In the genomic region with DNA sequence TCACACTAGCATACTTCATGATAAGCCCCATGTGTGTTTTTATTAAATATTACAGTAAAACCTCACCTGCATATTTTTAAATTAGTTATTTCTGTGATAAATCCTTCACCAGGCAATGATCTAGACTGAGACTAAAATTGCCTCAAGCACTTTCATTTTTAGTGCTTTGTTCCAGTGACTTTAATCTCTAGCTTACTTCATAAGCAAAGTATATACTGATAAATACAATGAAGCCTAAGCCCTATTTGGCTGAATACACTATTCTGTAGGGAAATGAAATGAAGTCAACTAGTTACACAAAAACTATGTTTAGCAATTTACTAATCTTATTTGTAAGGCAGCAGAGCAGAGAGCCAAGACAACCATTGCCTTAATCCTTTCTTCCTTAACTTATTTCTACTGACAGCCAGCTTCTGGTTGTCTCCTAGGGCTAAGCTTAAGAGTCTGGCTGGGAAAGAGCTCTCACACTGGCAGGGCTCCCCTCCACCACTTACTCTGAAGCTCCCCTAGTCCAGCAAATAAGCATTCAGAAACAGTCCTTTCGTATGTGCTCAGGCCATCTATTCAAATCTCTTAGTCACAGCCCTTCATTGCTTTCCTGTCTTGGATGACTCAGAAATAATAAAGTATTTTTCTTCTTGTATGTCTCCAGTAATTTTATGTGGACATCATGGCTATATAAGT, we compare ENCODE assay signal across 15 cellular contexts. TPM values are rescaled to one million over a fixed set of nuclear protein-coding genes. Genes with fewer than 3 reads are reported as not detected.
DNase-seq lines count a peak whose midpoint lies in the region; TF ChIP-seq lines count a peak whose summit lies in the region.
"Had no signal": no experiment of that assay in that cellular context is flagged by ENCODE, and none has a peak within 500 bp of the region (broad histone marks: within the 10 kb centered on the region; RNA-seq: fewer than 3 reads in every experiment).

No MANE protein-coding gene starts in this region.

- H2AK5ac ChIP-seq in neuronal stem cell (ENCODE audit: low read depth, low read length) = no peak overlapping the region

- H3K9ac ChIP-seq in neuronal stem cell (ENCODE audit: low read depth, low read length, poor library complexity) (no peak overlapping the region), MM.1S (ENCODE audit: low read length) (no peak overlapping the region), Karpas-422 (ENCODE audit: low read length) (no peak overlapping the region)

- peaks cover 3 to 10% of the 10 kb centered on the region in 2 donors for H3K27me3 Mint-ChIP-seq in CD4-positive, alpha-beta memory T cell

- H2BK15ac ChIP-seq in neuronal stem cell (ENCODE audit: low read length) = no peak overlapping the region

- H4K20me1 ChIP-seq in MM.1S (ENCODE audit: insufficient read depth, low read length) (no peaks in the 10 kb centered on the region), Karpas-422 (ENCODE audit: insufficient read depth, low read depth, low read length) (no peaks in the 10 kb centered on the region)

- no peak overlapping the region for H3K18ac ChIP-seq in neuronal stem cell (ENCODE audit: low read length)

- WGBS in neuronal stem cell (ENCODE audit: extremely low coverage in 2 of 2, insufficient read length in 2 of 2, insufficient replicate concordance in 1 of 2), 2 donors = no CpG with 5 or more reads among the region's 1 CpG

- H3K9me3 ChIP-seq in CD4-positive, alpha-beta memory T cell (ENCODE audit: control insufficient read depth in 1 of 2, low read length in 2 of 2) = no peaks in the 10 kb centered on the region
- H3K9me3 ChIP-seq in neuronal stem cell (replicated peaks in 1 of 2; ENCODE audit: control insufficient read depth in 2 of 2, insufficient read depth in 1 of 2, low read depth in 1 of 2, low read length in 2 of 2) (no peaks in the 10 kb centered on the region), MM.1S (replicated peaks; ENCODE audit: insufficient read depth, low read length) (no peaks in the 10 kb centered on the region), Karpas-422 (ENCODE audit: low read length) (no peaks in the 10 kb centered on the region)
- H3K9me3 ChIP-seq: uterus had no signal

- no peaks in the 10 kb centered on the region for H3K36me3 ChIP-seq in CD4-positive, alpha-beta memory T cell (ENCODE audit: insufficient read depth, low read length)
- no peaks in the 10 kb centered on the region for H3K36me3 ChIP-seq in neuronal stem cell (replicated peaks in 1 of 2; ENCODE audit: control insufficient read depth in 2 of 2, insufficient read depth in 2 of 2, low read length in 2 of 2)
- no peaks in the 10 kb centered on the region for H3K36me3 ChIP-seq in MM.1S (replicated peaks; ENCODE audit: insufficient read depth, low read length)
- no peaks in the 10 kb centered on the region for H3K36me3 ChIP-seq in Karpas-422 (ENCODE audit: insufficient read depth, low read length)
- H3K36me3 ChIP-seq: uterus had no signal

- H3K36me3 Mint-ChIP-seq in CD4-positive, alpha-beta memory T cell = peaks cover 0 to 6% of the 10 kb centered on the region in 2 donors

- H4K91ac ChIP-seq in neuronal stem cell (ENCODE audit: low read depth, low read length, poor library complexity) = no peak overlapping the region

- H3K23ac ChIP-seq in neuronal stem cell (ENCODE audit: low read depth, low read length, poor library complexity) = no peak overlapping the region

- TF ChIP-seq CTCF in epithelial cell of esophagus (IDR thresholded peaks at IDR 0.05; ENCODE audit: insufficient read depth, low read depth, low read length, missing control alignments) (no peak), MM.1S (IDR thresholded peaks at IDR 0.05; ENCODE audit: low read length) (no peak)

- POLR2A ChIA-PET in CD4-positive, alpha-beta memory T cell (lab: Charles Lee; ENCODE audit: partially characterized antibody) = interaction anchor here (0.9 kb wide), 1 partner anchor 9 kb away, joined by 3 read pairs; no protein-coding TSS in a partner anchor

- no peak overlapping the region for H3K4me3 ChIP-seq in CD4-positive, alpha-beta memory T cell (ENCODE audit: low read length in 2 of 2)
- H3K4me3 ChIP-seq in epithelial cell of esophagus (ENCODE audit: low read length) (no peak overlapping the region), neuronal stem cell (ENCODE audit: low read length in 2 of 2) (no peak overlapping the region), MM.1S (ENCODE audit: low read length) (no peak overlapping the region), Karpas-422 (ENCODE audit: low read length) (no peak overlapping the region)
- H3K4me3 ChIP-seq: GM12878, uterus had no signal

- peaks cover 2% of the 10 kb centered on the region for H3K4me1 ChIP-seq in CD4-positive, alpha-beta memory T cell (ENCODE audit: insufficient read depth, low read length)
- H3K4me1 ChIP-seq in neuronal stem cell (ENCODE audit: control insufficient read depth in 2 of 2, insufficient read depth in 1 of 2, low read depth in 1 of 2, low read length in 2 of 2) (no peaks in the 10 kb centered on the region), MM.1S (ENCODE audit: low read length) (no peaks in the 10 kb centered on the region), Karpas-422 (ENCODE audit: low read length) (no peaks in the 10 kb centered on the region)
- H3K4me1 ChIP-seq: uterus had no signal

- H3K4ac ChIP-seq in neuronal stem cell (ENCODE audit: low read length) = no peak overlapping the region

- H3K27ac Mint-ChIP-seq in CD4-positive, alpha-beta memory T cell = peak overlapping the region in 5 of 7 donors; percentile 18 to 57 (median 35)

- H3K4me3 Mint-ChIP-seq in CD4-positive, alpha-beta memory T cell = peak overlapping the region in 4 of 8 donors; percentile 9 to 32 (median 19)
- H3K4me3 Mint-ChIP-seq: naive thymus-derived CD4-positive, alpha-beta T cell had no signal

- peaks cover 2% of the 10 kb centered on the region for H3K79me1 ChIP-seq in neuronal stem cell (ENCODE audit: low read depth, low read length)

- H4K8ac ChIP-seq in neuronal stem cell (ENCODE audit: low read depth, low read length) = no peak overlapping the region

- H3K14ac ChIP-seq in neuronal stem cell (ENCODE audit: low read length) = no peak overlapping the region

- H2BK5ac ChIP-seq in neuronal stem cell (ENCODE audit: low read length) = no peak overlapping the region

- H3K4me2 ChIP-seq in neuronal stem cell (ENCODE audit: insufficient read depth, low read length, poor library complexity, severe bottlenecking) (no peak overlapping the region), MM.1S (ENCODE audit: low read depth, low read length) (no peak overlapping the region), Karpas-422 (ENCODE audit: low read depth, low read length, poor library complexity, severe bottlenecking) (no peak overlapping the region)

- H3K9me2 ChIP-seq in MM.1S (replicated peaks; ENCODE audit: insufficient read depth, low read length) (no peaks in the 10 kb centered on the region), Karpas-422 (replicated peaks; ENCODE audit: insufficient read depth, low read length) (no peaks in the 10 kb centered on the region)

- peaks cover 0 to 6% (median 0%) of the 10 kb centered on the region in 8 donors for H3K9me3 Mint-ChIP-seq in CD4-positive, alpha-beta memory T cell

- no peaks in the 10 kb centered on the region for H3F3A ChIP-seq in MM.1S (ENCODE audit: insufficient read depth, low read length)

- peaks cover 8 to 15% (median 12%) of the 10 kb centered on the region in 4 donors for H3K4me1 Mint-ChIP-seq in CD4-positive, alpha-beta memory T cell

- H2BK12ac ChIP-seq in neuronal stem cell (ENCODE audit: low read length) = no peak overlapping the region

- CTCF ChIA-PET in CD4-positive, alpha-beta memory T cell (lab: Charles Lee; ENCODE audit: partially characterized antibody) = interaction anchor here (0.7 to 2.1 kb wide), 6 partner anchors 12 to 450 kb away, joined by 3 to 6 read pairs (median 4); no protein-coding TSS in a partner anchor

- no peak overlapping the region for H2BK120ac ChIP-seq in neuronal stem cell (ENCODE audit: low read depth, low read length)

- no peak overlapping the region for H3K27ac ChIP-seq in CD4-positive, alpha-beta memory T cell (ENCODE audit: low read depth, low read length)
- no peak overlapping the region for H3K27ac ChIP-seq in neuronal stem cell (replicated peaks; ENCODE audit: low read length)
- no peak overlapping the region for H3K27ac ChIP-seq in MM.1S (ENCODE audit: low read length)
- H3K27ac ChIP-seq in Karpas-422 (ENCODE audit: low read length) = no peak overlapping the region
- H3K27ac ChIP-seq: uterus had no signal

- H3K79me2 ChIP-seq in MM.1S (ENCODE audit: low read length) (no peaks in the 10 kb centered on the region), Karpas-422 (ENCODE audit: low read length) (no peaks in the 10 kb centered on the region)

- DNase-seq in CD4-positive, alpha-beta memory T cell = no peak
- DNase-seq in MV-4-11 (lab: John Stamatoyannopoulos, UW) (peak; percentile 26), epithelial cell of esophagus (ENCODE audit: low read depth) (peak; percentile 82), neuronal stem cell (ENCODE audit: low spot score) (no peak), cerebellar cortex (ENCODE audit: low spot score) (no peak), MM.1S (no peak), Kasumi-1 (lab: John Stamatoyannopoulos, UW) (no peak), Karpas-422 (no peak)
- DNase-seq: activated CD4-positive, alpha-beta T cell treated with anti-CD3 and anti-CD28 coated beads for 48 hours; activated naive CD4-positive, alpha-beta T cell treated with anti-CD3 and anti-CD28 coated beads, Interleukin-2, amount 50 U/mL, for 16 hours; effector CD8-positive, alpha-beta T cell; naive thymus-derived CD4-positive, alpha-beta T cell; NCI-H526 treated with DMSO at 0.1 percent for 48 hours; uterus had no signal

- intact Hi-C loops in CD4-positive, alpha-beta memory T cell (cut with micrococcal nuclease) = no loop called here

- H2AFZ ChIP-seq in neuronal stem cell (ENCODE audit: low read length) = peak overlapping the region; percentile 26
- no peak overlapping the region for H2AFZ ChIP-seq in MM.1S (ENCODE audit: low read length)
- H2AFZ ChIP-seq in Karpas-422 (ENCODE audit: low read length) = no peak overlapping the region

- H3K27me3 ChIP-seq in CD4-positive, alpha-beta memory T cell (ENCODE audit: insufficient read depth, low read length) = no peaks in the 10 kb centered on the region
- peaks cover 0 to 7% (median 0%) of the 10 kb centered on the region in 3 experiments for H3K27me3 ChIP-seq in neuronal stem cell (ENCODE audit: control insufficient read depth in 3 of 3, insufficient read depth in 3 of 3, low read depth in 1 of 3, low read length in 3 of 3)
- H3K27me3 ChIP-seq in MM.1S (replicated peaks; ENCODE audit: insufficient read depth, low read length) = no peaks in the 10 kb centered on the region
- no peaks in the 10 kb centered on the region for H3K27me3 ChIP-seq in Karpas-422 (ENCODE audit: low read length)
- H3K27me3 ChIP-seq: uterus had no signal

RNA-seq across cellular contexts. Expression of a gene that starts 31.4 kb away (rescaled TPM):
- total RNA-seq in CD4-positive, alpha-beta memory T cell = 10 to 100 TPM; 45.5 to 47.9 TPM
- 10 to 100 TPM; 21.1 to 22.5 TPM for polyA plus RNA-seq in CD4-positive, alpha-beta memory T cell
- polyA plus RNA-seq in neuronal stem cell (2013, experiment 1 of 2) = 16.4 TPM
- polyA plus RNA-seq in neuronal stem cell (2013, experiment 2 of 2) = 19.0 TPM
- total RNA-seq in Karpas-422 (2014; rRNA removed; shearing (Covaris generic); ENCODE audit: low replicate concordance) = 29.2 and 38.7 TPM in 2 replicates

Comparison
In these comparisons a context has a peak if more than half of its experiments do, and no peak if none do; other contexts are left out.
1. DNase-seq: peak in MV-4-11 (single experiment) and epithelial cell of esophagus (single experiment); none in CD4-positive, alpha-beta memory T cell (0 of 5), neuronal stem cell (single experiment), cerebellar cortex (single experiment), MM.1S (single experiment), Kasumi-1 (0 of 2) and Karpas-422 (single experiment).